Comparison of ENCODE assay signal across 8 cellular contexts in genomic region chr18:76081536-76081935, GRCh38.
"Had no signal": no experiment of that assay in that cellular context is flagged by ENCODE, and none has a peak within 500 bp of the region (broad histone marks: within the 10 kb centered on the region; RNA-seq: fewer than 3 reads in every experiment).

No MANE protein-coding gene starts in this region.

- H3K4me2 ChIP-seq: GM23338 had no signal

- H3K4me3 ChIP-seq: GM23338 had no signal

- H3K27ac ChIP-seq: HL-60 had no signal

- FAIRE-seq: H1, H54, HepG2 had no signal

- DNase-seq: H9, HCEC 1CT, KBM-7 had no signal

- H2AFZ ChIP-seq: GM23338 had no signal

- ATAC-seq: GM23338, HepG2 had no signal
